In the genomic region with DNA sequence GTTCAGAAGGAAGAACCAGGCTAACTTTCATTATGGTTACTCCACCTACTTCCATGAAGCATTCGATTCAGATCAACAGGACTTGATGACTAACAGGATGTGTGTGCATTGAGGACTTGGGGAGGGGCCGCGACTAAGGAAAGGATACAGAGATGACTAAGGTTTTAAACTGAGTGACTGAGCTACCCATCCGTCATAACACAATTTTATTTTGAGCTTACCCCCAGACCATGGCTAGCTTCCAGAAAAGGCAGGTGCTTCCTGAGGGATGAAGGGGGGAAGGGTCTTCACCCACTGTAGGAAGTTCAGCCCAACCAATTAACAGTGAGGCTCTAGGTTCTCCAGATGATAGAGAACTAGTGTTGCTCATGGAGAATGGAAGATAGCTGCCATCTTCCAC, we compare ENCODE assay signal across 10 cellular contexts. TPM values are rescaled to one million over a fixed set of nuclear protein-coding genes. Genes with fewer than 3 reads are reported as not detected.
DNase-seq lines count a peak whose midpoint lies in the region; ATAC-seq, FAIRE-seq and TF ChIP-seq lines count a peak whose summit lies in the region.
"Had no signal": no experiment of that assay in that cellular context is flagged by ENCODE, and none has a peak within 500 bp of the region (broad histone marks: within the 10 kb centered on the region; RNA-seq: fewer than 3 reads in every experiment).

No MANE protein-coding gene starts in this region.

- H3K36me3 Mint-ChIP-seq in naive thymus-derived CD4-positive, alpha-beta T cell: peaks cover 0 to 25% (median 0%) of the 10 kb centered on the region in 5 donors
- no peaks in the 10 kb centered on the region for H3K36me3 Mint-ChIP-seq in glutamatergic neuron (ENCODE audit: unreplicated experiment)

- no peak for TF ChIP-seq EP300 in sigmoid colon (IDR thresholded peaks at IDR 0.05)

- FAIRE-seq in RCC 7860 (lab: Jason Lieb, UNC): no peak
- FAIRE-seq: endometrium had no signal

- POLR2A ChIA-PET in naive thymus-derived CD4-positive, alpha-beta T cell (lab: Charles Lee): interaction anchor here (0.5 to 1.0 kb wide), 3 partner anchors 38 to 1102 kb away, joined by 3 to 4 read pairs (median 3); no protein-coding TSS in a partner anchor

- no peaks in the 10 kb centered on the region for H3K36me3 ChIP-seq in naive thymus-derived CD4-positive, alpha-beta T cell (ENCODE audit: control insufficient read depth in 2 of 3, insufficient read depth in 3 of 3, low read length in 3 of 3)
- no peaks in the 10 kb centered on the region for H3K36me3 ChIP-seq in sigmoid colon

- 44 to 80% methylated on average over 4 of the region's 4 CpGs for WGBS in sigmoid colon, 2 donors

- peak overlapping the region in 3 of 9 donors; percentile 29 to 90 (median 39) for H3K27ac Mint-ChIP-seq in naive thymus-derived CD4-positive, alpha-beta T cell
- H3K27ac Mint-ChIP-seq in glutamatergic neuron (ENCODE audit: unreplicated experiment): no peak overlapping the region

- DNase-seq in AG10803 (ENCODE audit: low read depth) (peak; percentile 55), RCC 7860 (ENCODE audit: low spot score) (peak; percentile 49), NCI-H1930 (lab: John Stamatoyannopoulos, UW) (no peak), glutamatergic neuron (no peak), sigmoid colon (no peak), substantia nigra (lab: John Stamatoyannopoulos, UW) (no peak)
- peak in 3 of 4 experiments; percentile 2 to 23 (median 21) for DNase-seq in activated naive CD4-positive, alpha-beta T cell (lab: John Stamatoyannopoulos, UW)
- peak in 3 of 9 donors; percentile 11 to 58 (median 12) for DNase-seq in naive thymus-derived CD4-positive, alpha-beta T cell
- DNase-seq: RPMI8226 had no signal

- H3K27ac ChIP-seq in naive thymus-derived CD4-positive, alpha-beta T cell (ENCODE audit: low read depth, low read length): no peak overlapping the region
- no peak overlapping the region for H3K27ac ChIP-seq in sigmoid colon
- H3K27ac ChIP-seq in substantia nigra (ENCODE audit: low read depth, low read length, poor library complexity, severe bottlenecking): no peak overlapping the region

- H3K4me1 ChIP-seq in naive thymus-derived CD4-positive, alpha-beta T cell (ENCODE audit: control insufficient read depth in 2 of 2, insufficient read depth in 2 of 2, low read length in 2 of 2): peaks cover 0 to 10% of the 10 kb centered on the region in 2 donors
- H3K4me1 ChIP-seq in sigmoid colon: peaks cover 0 to 6% (median 5%) of the 10 kb centered on the region in 4 donors

- peaks cover 0 to 18% (median 0%) of the 10 kb centered on the region in 11 donors for H3K9me3 Mint-ChIP-seq in naive thymus-derived CD4-positive, alpha-beta T cell
- H3K9me3 Mint-ChIP-seq in glutamatergic neuron (ENCODE audit: unreplicated experiment): peaks cover 6% of the 10 kb centered on the region

- peaks cover 11 to 37% (median 15%) of the 10 kb centered on the region in 7 donors for H3K4me1 Mint-ChIP-seq in naive thymus-derived CD4-positive, alpha-beta T cell
- no peaks in the 10 kb centered on the region for H3K4me1 Mint-ChIP-seq in glutamatergic neuron (ENCODE audit: low read depth, unreplicated experiment)

- H3K27me3 Mint-ChIP-seq in naive thymus-derived CD4-positive, alpha-beta T cell: peaks cover 0 to 9% (median 0%) of the 10 kb centered on the region in 5 donors
- H3K27me3 Mint-ChIP-seq in glutamatergic neuron (ENCODE audit: unreplicated experiment): peaks cover 6% of the 10 kb centered on the region

- no peak overlapping the region for H3K4me3 ChIP-seq in AG10803 (ENCODE audit: low read length)
- H3K4me3 ChIP-seq in naive thymus-derived CD4-positive, alpha-beta T cell (ENCODE audit: low read length): no peak overlapping the region
- H3K4me3 ChIP-seq in sigmoid colon: no peak overlapping the region

- CTCF ChIA-PET in naive thymus-derived CD4-positive, alpha-beta T cell (lab: Charles Lee): interaction anchor here (0.6 kb wide), 1 partner anchor 279 kb away, joined by 3 read pairs; no protein-coding TSS in a partner anchor

- H3K4me3 Mint-ChIP-seq in naive thymus-derived CD4-positive, alpha-beta T cell: peak overlapping the region in 4 of 10 donors; percentile 1 to 62 (median 38)
- no peak overlapping the region for H3K4me3 Mint-ChIP-seq in glutamatergic neuron (ENCODE audit: unreplicated experiment)

- ATAC-seq in naive thymus-derived CD4-positive, alpha-beta T cell: peak; percentile 57

- TF ChIP-seq CTCF in AG10803 (conservative IDR thresholded peaks at IDR 0.05; ENCODE audit: low read length) (no peak), glutamatergic neuron (IDR thresholded peaks at IDR 0.05; ENCODE audit: partially characterized antibody, unreplicated experiment) (no peak), sigmoid colon (IDR thresholded peaks at IDR 0.05) (no peak)

- no peaks in the 10 kb centered on the region for H3K9me3 ChIP-seq in naive thymus-derived CD4-positive, alpha-beta T cell (ENCODE audit: control insufficient read depth in 2 of 3, low read length in 3 of 3)
- no peaks in the 10 kb centered on the region for H3K9me3 ChIP-seq in sigmoid colon

- intact Hi-C loops in naive thymus-derived CD4-positive, alpha-beta T cell (cut with micrococcal nuclease): loop anchor here (2.0 to 10.0 kb wide), 8 partner anchors 14 to 1202 kb away; partner anchors contain the start of genes C16orf46 (in 2 of the 2), MAF (in 2 of the 2), CENPN (in 1 of the 2) and CMC2 (in 1 of the 2)
- intact Hi-C loops in sigmoid colon (cut with DNase I): no loop called here

- no peak for TF ChIP-seq POLR2A in sigmoid colon (IDR thresholded peaks at IDR 0.05)

- no peaks in the 10 kb centered on the region for H3K27me3 ChIP-seq in naive thymus-derived CD4-positive, alpha-beta T cell (ENCODE audit: control insufficient read depth in 2 of 2, insufficient read depth in 2 of 2, low read length in 2 of 2)
- H3K27me3 ChIP-seq in sigmoid colon: no peaks in the 10 kb centered on the region

RNA-seq across cellular contexts. Expression of gene CDYL2, which starts 2.6 kb away (rescaled TPM):
- 10 to 100 TPM; 12.4 to 71.3 (median 24.2) TPM for total RNA-seq in naive thymus-derived CD4-positive, alpha-beta T cell
- polyA plus RNA-seq in naive thymus-derived CD4-positive, alpha-beta T cell: under 1 TPM; 0.61 to 0.72 TPM
- total RNA-seq in glutamatergic neuron (ENCODE audit: unreplicated experiment) (30.5 TPM), sigmoid colon (1 to 10 TPM; 2.5 to 8.8 (median 3.5) TPM)
- polyA plus RNA-seq in sigmoid colon: 1 to 10 TPM; 1.2 to 1.9 (median 1.2) TPM

Comparison
In these comparisons a context has a peak if more than half of its experiments do, and no peak if none do; other contexts are left out.
1. DNase-seq: peak in AG10803 (single experiment), RCC 7860 (single experiment) and activated naive CD4-positive, alpha-beta T cell (3 of 4); none in NCI-H1930 (0 of 2), glutamatergic neuron (single experiment), sigmoid colon (single experiment) and substantia nigra (0 of 49).